ENCODE assay signal across 18 cellular contexts in the genomic region with DNA sequence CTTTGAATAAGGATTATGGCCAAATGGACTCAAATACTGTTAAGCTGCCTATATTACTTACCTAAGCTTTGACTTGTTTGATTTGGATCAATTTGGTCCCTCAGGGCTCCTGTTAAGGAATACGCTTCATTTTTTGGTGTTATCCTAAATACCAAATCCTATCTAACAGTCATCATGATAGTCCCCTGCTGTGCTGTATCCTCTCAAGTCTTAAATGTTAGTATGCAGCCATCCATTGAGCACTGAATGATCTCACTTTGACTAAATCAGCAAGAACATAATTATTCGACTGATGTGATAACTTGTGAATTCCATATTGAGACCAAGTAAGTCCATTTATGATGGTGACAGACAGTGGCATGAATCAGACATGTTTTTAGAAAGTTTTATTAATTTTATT.
"Had no signal": no experiment of that assay in that cellular context is flagged by ENCODE, and none has a peak within 500 bp of the region (broad histone marks: within the 10 kb centered on the region; RNA-seq: fewer than 3 reads in every experiment).

No MANE protein-coding gene starts in this region.

- H3K27ac ChIP-seq: RWPE1 had no signal

- H3K9me3 ChIP-seq: SK-N-SH had no signal

- H3K9ac ChIP-seq: SK-N-SH had no signal

- DNase-seq: KBM-7, MV-4-11, NCI-H1048, NCI-H1105, NCI-H1417, NCI-H1436 treated with DMSO at 0.1 percent for 48 hours, NCI-H1694, NCI-H187 treated with DMSO at 0.1 percent for 48 hours, NCI-H2029 treated with DMSO at 0.1 percent for 48 hours, NCI-H2171 treated with DMSO at 0.1 percent for 48 hours, NCI-H345, NCI-H446 treated with DMSO at 0.1 percent for 48 hours, NCI-H510A treated with DMSO at 0.1 percent for 48 hours, NCI-H526, SHP77, SK-N-SH had no signal

- H3K4me2 ChIP-seq: SK-N-SH had no signal

- FAIRE-seq: RCC 7860 had no signal
